Comparison of ENCODE assay signal across 8 cellular contexts in genomic region chr11:46348986-46349401, GRCh38. TPM values are rescaled to one million over a fixed set of nuclear protein-coding genes. Genes with fewer than 3 reads are reported as not detected.
DNase-seq lines count a peak whose midpoint lies in the region; ATAC-seq lines count a peak whose summit lies in the region.

No MANE protein-coding gene starts in this region.

- H3K9ac ChIP-seq in GM23248, result no peak overlapping the region
- H3K9ac ChIP-seq in skeletal muscle satellite cell (ENCODE audit: low read depth, low read length), result peak overlapping the region; percentile 89

- H3K27me3 ChIP-seq in GM23248 (replicated peaks; ENCODE audit: insufficient read depth) (no peaks in the 10 kb centered on the region), skeletal muscle satellite cell (ENCODE audit: control insufficient read depth, insufficient read depth, low read length) (peaks cover 12% of the 10 kb centered on the region)

- H3K4me3 ChIP-seq in GM23248 (0 out of 2 replicates have a peak overlapping the region, but pooled peaks have one; percentile 78), skeletal muscle satellite cell (ENCODE audit: low read length) (no peak overlapping the region)

- no peak overlapping the region for H2AFZ ChIP-seq in GM23248

- WGBS in GM23248 (ENCODE audit: low coverage in 1 of 2, low lambda C conversion rate in 2 of 2, missing lambda C conversion rate in 2 of 2), 2 experiments, result 62 to 69% methylated on average over 9 of the region's 9 CpGs

- H3K36me3 ChIP-seq in GM23248 (ENCODE audit: low read depth), result no peaks in the 10 kb centered on the region
- no peaks in the 10 kb centered on the region for H3K36me3 ChIP-seq in skeletal muscle satellite cell (ENCODE audit: insufficient read depth, low read length)

- in situ Hi-C loops in GM23248 (cut with MboI), result no loop called here

- H3F3A ChIP-seq in GM23248 (ENCODE audit: insufficient read depth), result no peaks in the 10 kb centered on the region

- H3K9me3 ChIP-seq in GM23248 (ENCODE audit: low read depth) (no peaks in the 10 kb centered on the region), skeletal muscle satellite cell (replicated peaks; ENCODE audit: low read length) (no peaks in the 10 kb centered on the region)

- H3K4me1 ChIP-seq in GM23248 (ENCODE audit: insufficient read depth) (peaks cover 14% of the 10 kb centered on the region; the same call in 1 of the 2 replicates), skeletal muscle satellite cell (ENCODE audit: control insufficient read depth, insufficient read depth, low read length) (peaks cover 36% of the 10 kb centered on the region)

- ATAC-seq in GM19324 (IDR thresholded peaks at IDR 0.05; ENCODE audit: low FRiP score, unreplicated experiment) (no peak), HG03439 (IDR thresholded peaks at IDR 0.05; ENCODE audit: unreplicated experiment) (no peak)

- no peaks in the 10 kb centered on the region for H3K9me2 ChIP-seq in GM23248 (ENCODE audit: insufficient read depth)

- no peaks in the 10 kb centered on the region for H4K20me1 ChIP-seq in GM23248 (ENCODE audit: insufficient read depth)

- peaks cover 61% of the 10 kb centered on the region for H3K79me2 ChIP-seq in GM23248 (ENCODE audit: insufficient read depth)

- no peak for DNase-seq in GM23248
- DNase-seq in T-helper 2 cell, result peak in 3 of 5 experiments; percentile 32 to 90 (median 75)
- DNase-seq in cerebellar cortex (ENCODE audit: low spot score), result peak; percentile 26
- DNase-seq in RKO (ENCODE audit: low spot score), result no peak
- no peak for DNase-seq in amniotic stem cell (lab: John Stamatoyannopoulos, UW)

- no peak overlapping the region for H3K4me2 ChIP-seq in GM23248 (ENCODE audit: unreplicated experiment)
- peak overlapping the region; percentile 100 for H3K4me2 ChIP-seq in skeletal muscle satellite cell (ENCODE audit: low read length)

- no peak overlapping the region for H3K27ac ChIP-seq in GM23248

RNA-seq across cellular contexts. Expression of gene DGKZ, which starts 1.7 kb away (rescaled TPM):
- total RNA-seq in GM23248 (2014; rRNA removed; shearing (Covaris generic)), result 50.7 and 62.7 TPM in 2 replicates
- polyA plus RNA-seq in GM23248 (2016; fragmentation: Nextera tagmentation; extraction: Ambion mirVana), result 21.4 and 23.9 TPM in 2 replicates
- total RNA-seq in skeletal muscle satellite cell (2012; rRNA removed), result 42.6 and 48.1 TPM in 2 replicates

RNA-seq across cellular contexts. Expression of gene MDK, which starts 32.5 kb away (rescaled TPM):
- total RNA-seq in GM23248 (2014; rRNA removed; shearing (Covaris generic)), result 2.7 and 10.7 TPM in 2 replicates
- 31.5 and 34.5 TPM in 2 replicates for polyA plus RNA-seq in GM23248 (2016; fragmentation: Nextera tagmentation; extraction: Ambion mirVana)
- total RNA-seq in skeletal muscle satellite cell (2012; rRNA removed), result 3.9 and 5.6 TPM in 2 replicates

RNA-seq across cellular contexts. Expression of gene CHRM4, which starts 42.6 kb away (rescaled TPM):
- not detected in 2 replicates for total RNA-seq in GM23248 (2014; rRNA removed; shearing (Covaris generic))
- polyA plus RNA-seq in GM23248 (2016; fragmentation: Nextera tagmentation; extraction: Ambion mirVana), result not detected in 2 replicates
- total RNA-seq in skeletal muscle satellite cell (2012; rRNA removed), result not detected in 2 replicates

Comparison
In these comparisons a context has a peak if more than half of its experiments do, and no peak if none do; other contexts are left out.
1. DNase-seq: peak in T-helper 2 cell (3 of 5) and cerebellar cortex (single experiment); none in GM23248 (single experiment), RKO (single experiment) and amniotic stem cell (single experiment).